In the genomic region with DNA sequence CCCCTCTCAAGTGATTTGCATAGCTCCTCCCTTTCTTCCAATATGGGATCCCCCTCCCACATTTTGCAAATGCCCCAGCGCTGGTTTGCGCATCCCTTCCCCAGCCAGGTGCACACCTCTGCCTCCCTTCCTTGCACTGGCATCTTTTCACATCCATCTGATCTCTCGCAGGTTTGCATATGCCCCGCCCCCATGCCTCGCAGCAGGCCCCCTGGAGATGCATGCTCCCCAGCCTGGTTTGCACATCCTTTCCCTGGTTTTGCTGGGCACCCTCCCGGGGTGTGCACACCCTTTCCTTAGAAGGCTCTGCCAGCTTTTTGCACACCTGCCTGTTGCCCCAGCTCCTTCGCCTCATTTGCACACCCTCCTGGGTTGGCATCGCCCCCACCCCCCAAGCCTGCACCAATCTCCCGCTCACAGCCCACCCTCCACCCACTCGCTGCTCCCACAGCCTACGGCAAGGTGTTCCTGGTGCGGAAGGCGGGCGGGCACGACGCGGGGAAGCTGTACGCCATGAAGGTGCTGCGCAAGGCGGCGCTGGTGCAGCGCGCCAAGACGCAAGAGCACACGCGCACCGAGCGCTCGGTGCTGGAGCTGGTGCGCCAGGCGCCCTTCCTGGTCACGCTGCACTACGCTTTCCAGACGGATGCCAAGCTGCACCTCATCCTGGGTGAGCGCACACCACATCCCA, we compare ENCODE assay signal across 6 cellular contexts. TPM values are rescaled to one million over a fixed set of nuclear protein-coding genes. Genes with fewer than 3 reads are reported as not detected.
A peak's percentile ranks its signal among the peaks of the same experiment; 100 is the strongest.
DNase-seq lines count a peak whose midpoint lies in the region; ATAC-seq and TF ChIP-seq lines count a peak whose summit lies in the region.

No MANE protein-coding gene starts in this region.

- no peak for TF ChIP-seq CTCF in brain microvascular endothelial cell (IDR thresholded peaks at IDR 0.05; ENCODE audit: low read depth, low read length, missing control alignments)
- TF ChIP-seq CTCF in nephron progenitor cell (IDR thresholded peaks at IDR 0.05): no peak

- peak overlapping the region; percentile 85 for H3K4me3 Mint-ChIP-seq in activated CD4-positive, alpha-beta T cell treated with anti-CD3 and anti-CD28 coated beads for 36 hours
- peak overlapping the region; percentile 81 for H3K4me3 Mint-ChIP-seq in nephron progenitor cell

- peak overlapping the region; percentile 88 for H3K4me3 ChIP-seq in brain microvascular endothelial cell (ENCODE audit: low read depth, low read length)

- H3K4me1 Mint-ChIP-seq in activated CD4-positive, alpha-beta T cell treated with anti-CD3 and anti-CD28 coated beads for 36 hours: peaks cover 36% of the 10 kb centered on the region
- H3K4me1 Mint-ChIP-seq in nephron progenitor cell: peaks cover 34% of the 10 kb centered on the region

- H3K27ac Mint-ChIP-seq in activated CD4-positive, alpha-beta T cell treated with anti-CD3 and anti-CD28 coated beads for 36 hours: peak overlapping the region; percentile 47
- no peak overlapping the region for H3K27ac Mint-ChIP-seq in nephron progenitor cell

- peak; percentile 63 for DNase-seq in activated CD4-positive, alpha-beta T cell treated with anti-CD3 and anti-CD28 coated beads for 36 hours
- DNase-seq in activated CD4-positive, alpha-beta T cell treated with anti-CD3 and anti-CD28 coated beads for 1 hour: no peak
- DNase-seq in brain microvascular endothelial cell: no peak
- no peak for DNase-seq in nephron progenitor cell
- no peak for DNase-seq in NCI-H446 treated with DMSO at 0.1 percent for 48 hours (lab: John Stamatoyannopoulos, UW)

- no peaks in the 10 kb centered on the region for H3K9me3 Mint-ChIP-seq in activated CD4-positive, alpha-beta T cell treated with anti-CD3 and anti-CD28 coated beads for 36 hours (ENCODE audit: low read depth)
- H3K9me3 Mint-ChIP-seq in nephron progenitor cell: no peaks in the 10 kb centered on the region

- POLR2A ChIA-PET in activated CD4-positive, alpha-beta T cell treated with anti-CD3 and anti-CD28 coated beads for 36 hours (lab: Charles Lee): interaction anchor here (1.0 kb wide), 1 partner anchor 9 kb away, joined by 3 read pairs; no protein-coding TSS in a partner anchor

- H3K36me3 Mint-ChIP-seq in activated CD4-positive, alpha-beta T cell treated with anti-CD3 and anti-CD28 coated beads for 36 hours (ENCODE audit: low read depth): peaks cover 33% of the 10 kb centered on the region
- H3K36me3 Mint-ChIP-seq in nephron progenitor cell (ENCODE audit: low read depth): peaks cover 18% of the 10 kb centered on the region

- ATAC-seq in activated CD4-positive, alpha-beta T cell treated with anti-CD3 and anti-CD28 coated beads for 36 hours: peak; percentile 18
- ATAC-seq in HG03175 (IDR thresholded peaks at IDR 0.05; ENCODE audit: unreplicated experiment): no peak

- H3K27me3 Mint-ChIP-seq in activated CD4-positive, alpha-beta T cell treated with anti-CD3 and anti-CD28 coated beads for 36 hours: no peaks in the 10 kb centered on the region
- peaks cover 4% of the 10 kb centered on the region for H3K27me3 Mint-ChIP-seq in nephron progenitor cell (ENCODE audit: low read depth, poor library complexity)

- intact Hi-C loops in activated CD4-positive, alpha-beta T cell treated with anti-CD3 and anti-CD28 coated beads for 36 hours (cut with DNase I, micrococcal nuclease): loop anchor here (1.0 to 5.0 kb wide), 11 partner anchors 17 to 417 kb away; partner anchors contain the start of genes PRDX5 (in 2 of the 2), ESRRA (in 1 of the 2), GPR137 (in 1 of the 2) and NRXN2 (in 1 of the 2)

- no peaks in the 10 kb centered on the region for H3K27me3 ChIP-seq in brain microvascular endothelial cell (replicated peaks)

- H3K36me3 ChIP-seq in brain microvascular endothelial cell (replicated peaks): peaks cover 17% of the 10 kb centered on the region

- in situ Hi-C loops in brain microvascular endothelial cell (cut with HindIII; ENCODE audit: low pct_ligation_motif_present, low sequenced_read_pairs): no loop called here

- no peak overlapping the region for H3K27ac ChIP-seq in brain microvascular endothelial cell

- CTCF ChIA-PET in activated CD4-positive, alpha-beta T cell treated with anti-CD3 and anti-CD28 coated beads for 36 hours (lab: Charles Lee): interaction anchor here (0.6 to 1.2 kb wide), 4 partner anchors 11 to 89 kb away, joined by 3 to 5 read pairs (median 4); partner anchors contain the start of gene PRDX5

RNA-seq across cellular contexts. Expression of gene RPS6KA4, which starts 0.9 kb away (rescaled TPM):
- 10 to 100 TPM; 22.0 to 30.2 TPM for total RNA-seq in activated CD4-positive, alpha-beta T cell treated with anti-CD3 and anti-CD28 coated beads for 36 hours

RNA-seq across cellular contexts. Expression of gene CCDC88B, which starts 19.9 kb away (rescaled TPM):
- total RNA-seq in activated CD4-positive, alpha-beta T cell treated with anti-CD3 and anti-CD28 coated beads for 36 hours: 10 to 100 TPM; 58.4 to 71.3 TPM

RNA-seq across cellular contexts. Expression of gene PRDX5, which starts 41.9 kb away (rescaled TPM):
- total RNA-seq in activated CD4-positive, alpha-beta T cell treated with anti-CD3 and anti-CD28 coated beads for 36 hours: 100 to 1,000 TPM; 110 to 142 TPM

RNA-seq across cellular contexts. Expression of gene TRMT112, which starts 42.5 kb away (rescaled TPM):
- total RNA-seq in activated CD4-positive, alpha-beta T cell treated with anti-CD3 and anti-CD28 coated beads for 36 hours: 100 to 1,000 TPM; 185 to 243 TPM

RNA-seq across cellular contexts. Expression of gene ESRRA, which starts 54.5 kb away (rescaled TPM):
- 10 to 100 TPM; 19.0 to 29.6 TPM for total RNA-seq in activated CD4-positive, alpha-beta T cell treated with anti-CD3 and anti-CD28 coated beads for 36 hours
